ENCODE assay signal across 8 cellular contexts in the genomic region with DNA sequence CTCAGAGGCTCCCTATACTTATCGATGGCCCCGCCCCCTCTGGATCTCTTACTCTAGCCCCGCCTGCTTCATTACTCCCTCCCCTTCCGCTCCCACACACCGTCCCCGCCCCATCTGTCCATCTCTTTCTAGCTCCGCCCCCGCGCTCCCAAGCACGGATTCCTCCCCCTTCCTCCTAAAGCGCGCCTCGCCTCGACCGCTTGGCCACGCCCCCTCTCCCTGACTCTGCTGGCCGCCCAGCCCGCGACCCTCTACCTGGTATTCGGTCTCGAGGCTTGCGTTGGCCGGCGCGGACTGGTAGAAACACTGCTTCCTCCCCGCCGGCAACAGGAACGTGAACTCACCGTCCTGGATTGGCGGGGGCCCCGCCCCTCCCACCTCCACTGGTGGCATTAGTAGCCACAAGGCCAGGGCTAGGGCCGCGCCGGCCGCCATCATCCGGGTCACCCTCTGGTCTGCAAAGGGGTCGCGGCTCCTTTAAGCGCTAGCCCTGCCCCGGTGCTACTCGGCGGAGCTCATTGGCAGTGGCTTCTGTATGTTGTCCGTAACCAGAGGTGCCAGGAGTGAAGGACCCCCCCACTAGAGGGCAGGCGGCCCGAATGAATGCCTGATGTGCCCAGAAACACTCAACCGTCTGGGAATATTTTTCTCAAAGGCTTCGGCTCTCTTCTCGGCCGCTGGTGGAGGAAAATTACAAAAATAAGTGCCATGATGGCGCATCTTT. TPM values are rescaled to one million over a fixed set of nuclear protein-coding genes. Genes with fewer than 3 reads are reported as not detected.
DNase-seq lines count a peak whose midpoint lies in the region; ATAC-seq and TF ChIP-seq lines count a peak whose summit lies in the region.

TSS of gene TMED1 (minus strand) at position 459 of the 724 bp plus-strand sequence. CDS start at position 438, 21 bp downstream.

- DNase-seq in CD8-positive, alpha-beta T cell: peak; percentile 82 to 98 (median 91)
- DNase-seq in HS-27A (ENCODE audit: low read depth) (peak; percentile 92), NK-92 (lab: John Stamatoyannopoulos, UW; ENCODE audit: unreplicated experiment) (peak; percentile 87), lung (ENCODE audit: low spot score) (peak; percentile 100)
- DNase-seq in activated CD8-positive, alpha-beta memory T cell treated with anti-CD3 and anti-CD28 coated beads for 1 hour (ENCODE audit: extremely low read depth in 1 of 2, low read depth in 1 of 2): peak; percentile 86 to 94
- peak; percentile 88 for DNase-seq in effector CD8-positive, alpha-beta T cell (lab: John Stamatoyannopoulos, UW)
- peak; percentile 86 to 92 (median 90) for DNase-seq in stimulated activated CD4-positive, alpha-beta T cell treated with anti-CD3 and anti-CD28 coated beads, TNF-alpha, amount 100 ng/mL, for 4 hours (ENCODE audit: low read depth in 3 of 3)

- peaks cover 4% of the 10 kb centered on the region for H3K36me3 ChIP-seq in CD8-positive, alpha-beta T cell (ENCODE audit: insufficient read depth, low read length)
- peaks cover 0 to 23% of the 10 kb centered on the region in 2 donors for H3K36me3 ChIP-seq in lung (ENCODE audit: control insufficient read depth in 2 of 2, insufficient read depth in 2 of 2, low read length in 2 of 2)

- H3K4me1 Mint-ChIP-seq in CD8-positive, alpha-beta T cell (ENCODE audit: low read depth): peaks cover 9% of the 10 kb centered on the region

- peak within 1 kb of the TSS; percentile 87 for H3K27ac ChIP-seq in CD8-positive, alpha-beta T cell (ENCODE audit: low read depth, low read length)
- H3K27ac ChIP-seq in lung (ENCODE audit: low read depth in 1 of 2, low read length in 1 of 2): peak within 1 kb of the TSS; percentile 96 to 98

- 0% methylated on average over 50 of the region's 50 CpGs for WGBS in lung, 2 donors

- peak within 1 kb of the TSS; percentile 99 for H3K27ac Mint-ChIP-seq in CD8-positive, alpha-beta T cell

- intact Hi-C loops in CD8-positive, alpha-beta T cell (cut with DNase I, micrococcal nuclease): loop anchor here (1.0 to 2.0 kb wide), 8 partner anchors 28 to 503 kb away; partner anchors contain the start of genes CARM1 (in 2 of the 2), ILF3 (in 1 of the 2), QTRT1 (in 1 of the 2) and RAVER1 (in 1 of the 2)

- peaks cover 25% of the 10 kb centered on the region for H3K36me3 Mint-ChIP-seq in CD8-positive, alpha-beta T cell

- no peak for TF ChIP-seq CTCF in CD8-positive, alpha-beta T cell (IDR thresholded peaks at IDR 0.05)
- TF ChIP-seq CTCF in lung (IDR thresholded peaks at IDR 0.05; ENCODE audit: control extremely low read depth, extremely low read depth): peak; percentile 25

- ATAC-seq in CD8-positive, alpha-beta T cell: peak; percentile 86
- ATAC-seq in GM19455 (IDR thresholded peaks at IDR 0.05; ENCODE audit: unreplicated experiment): peak; percentile 74
- ATAC-seq in lung (ENCODE audit: insufficient read depth, low FRiP score): peak; percentile 93

- H3K27me3 ChIP-seq in CD8-positive, alpha-beta T cell (ENCODE audit: insufficient read depth, low read length): no peaks in the 10 kb centered on the region
- H3K27me3 ChIP-seq in lung (ENCODE audit: control insufficient read depth, insufficient read depth): no peaks in the 10 kb centered on the region

- H3K9me3 Mint-ChIP-seq in CD8-positive, alpha-beta T cell: peaks cover 10% of the 10 kb centered on the region

- POLR2A ChIA-PET in CD8-positive, alpha-beta T cell (lab: Charles Lee): interaction anchor here (0.6 to 2.8 kb wide), 17 partner anchors 13 to 1885 kb away, joined by 3 to 27 read pairs (median 4); partner anchors contain the start of genes CARM1, DNM2, QTRT1 and ZNF563

- peak within 1 kb of the TSS; percentile 96 for H3K4me3 ChIP-seq in CD8-positive, alpha-beta T cell (ENCODE audit: low read depth, low read length)
- H3K4me3 ChIP-seq in lung: peak within 1 kb of the TSS; percentile 76

- peak within 1 kb of the TSS; percentile 98 for H3K4me3 Mint-ChIP-seq in CD8-positive, alpha-beta T cell

- no peaks in the 10 kb centered on the region for H3K9me3 ChIP-seq in CD8-positive, alpha-beta T cell (ENCODE audit: low read length)
- no peaks in the 10 kb centered on the region for H3K9me3 ChIP-seq in lung (ENCODE audit: control insufficient read depth in 2 of 2, insufficient read depth in 1 of 2, low read length in 1 of 2)

- H3K4me1 ChIP-seq in CD8-positive, alpha-beta T cell (ENCODE audit: insufficient read depth, low read length): peaks cover 14% of the 10 kb centered on the region
- peaks cover 0 to 9% of the 10 kb centered on the region in 2 donors for H3K4me1 ChIP-seq in lung (ENCODE audit: control insufficient read depth in 2 of 2, insufficient read depth in 2 of 2, low read length in 2 of 2)

- no peaks in the 10 kb centered on the region for H3K27me3 Mint-ChIP-seq in CD8-positive, alpha-beta T cell (ENCODE audit: low read depth)

- CTCF ChIA-PET in CD8-positive, alpha-beta T cell (lab: Charles Lee): interaction anchor here (0.6 to 4.1 kb wide), 12 partner anchors 13 to 257 kb away, joined by 3 to 32 read pairs (median 4); partner anchors contain the start of genes CARM1, DNM2 and QTRT1

RNA-seq across cellular contexts. Expression of gene TMED1, which starts in this region (rescaled TPM):
- total RNA-seq in CD8-positive, alpha-beta T cell: 10 to 100 TPM in 1 of 2 experiments, 1 to 10 TPM in 1; 8.2 to 13.5 TPM
- total RNA-seq in lung: 10 to 100 TPM; 30.6 to 37.2 TPM
- polyA plus RNA-seq in lung: 10 to 100 TPM; 25.8 to 49.8 TPM

Comparison
In these comparisons a context has a peak if more than half of its experiments do, and no peak if none do; other contexts are left out.
1. Peak in every context shown above with its lines: DNase-seq, ATAC-seq, H3K4me3 ChIP-seq and H3K27ac ChIP-seq.